Comparison of ENCODE assay signal across 10 cellular contexts in genomic region chr10:132850246-132850645, GRCh38.
"Had no signal": no experiment of that assay in that cellular context is flagged by ENCODE, and none has a peak within 500 bp of the region (broad histone marks: within the 10 kb centered on the region; RNA-seq: fewer than 3 reads in every experiment).

No MANE protein-coding gene starts in this region.

- H3K36me3 Mint-ChIP-seq: activated naive CD4-positive, alpha-beta T cell treated with anti-CD3 and anti-CD28 coated beads, Interleukin-2, amount 10 ng/mL, durations not matched to agents 7 days and 5 days had no signal

- H3K27ac Mint-ChIP-seq: activated naive CD4-positive, alpha-beta T cell treated with anti-CD3 and anti-CD28 coated beads, Interleukin-2, amount 10 ng/mL, durations not matched to agents 7 days and 5 days; T-helper 17 cell had no signal

- H3K36me3 ChIP-seq: gastrocnemius medialis, heart right ventricle, tibial artery had no signal

- DNase-seq: activated CD4-positive, CD25-positive, alpha-beta regulatory T cell; activated naive CD4-positive, alpha-beta T cell treated with anti-CD3 and anti-CD28 coated beads, Interleukin-2, amount 10 ng/mL, durations not matched to agents 7 days and 5 days; amniotic stem cell; effector CD8-positive, alpha-beta T cell; T-helper 17 cell had no signal

- H3K4me3 Mint-ChIP-seq: activated naive CD4-positive, alpha-beta T cell treated with anti-CD3 and anti-CD28 coated beads, Interleukin-2, amount 10 ng/mL, durations not matched to agents 7 days and 5 days; T-helper 17 cell had no signal

- H3K27ac ChIP-seq: gastrocnemius medialis, heart right ventricle, parathyroid adenoma, skin epidermis, tibial artery had no signal

- H3K9me3 Mint-ChIP-seq: activated naive CD4-positive, alpha-beta T cell treated with anti-CD3 and anti-CD28 coated beads, Interleukin-2, amount 10 ng/mL, durations not matched to agents 7 days and 5 days had no signal

- H3K4me1 ChIP-seq: gastrocnemius medialis, parathyroid adenoma had no signal

- H3K4me3 ChIP-seq: gastrocnemius medialis, heart right ventricle, skin epidermis, tibial artery had no signal

- H3K9me3 ChIP-seq: gastrocnemius medialis, tibial artery had no signal

- H3K9ac ChIP-seq: parathyroid adenoma had no signal

- ATAC-seq: gastrocnemius medialis, T-helper 17 cell had no signal
